8 cellular contexts compared by ENCODE assay signal in genomic region chr14:21978184-21978998, GRCh38.
A peak's percentile ranks its signal among the peaks of the same experiment; 100 is the strongest.
DNase-seq lines count a peak whose midpoint lies in the region; ATAC-seq lines count a peak whose summit lies in the region.

No MANE protein-coding gene starts in this region.

- H3K4me1 ChIP-seq in BLaER1 = peaks cover 14% of the 10 kb centered on the region

- H4K20me1 ChIP-seq in BLaER1 = no peaks in the 10 kb centered on the region

- no peak overlapping the region for H3K27ac ChIP-seq in BLaER1

- no peak overlapping the region for H3K9ac ChIP-seq in BLaER1

- ATAC-seq in GM18868 (IDR thresholded peaks at IDR 0.05; ENCODE audit: unreplicated experiment) (peak; percentile 74), HG03045 (IDR thresholded peaks at IDR 0.05; ENCODE audit: unreplicated experiment) (no peak)

- no peak overlapping the region for H3K4me3 ChIP-seq in BLaER1

- DNase-seq in NCI-H460 (ENCODE audit: extremely low read depth, low read depth) = peak; percentile 49
- DNase-seq in activated T-cell treated with anti-CD3 and anti-CD28 coated beads for 4 hours = peak; percentile 30
- peak; percentile 0 for DNase-seq in fibroblast of the conjunctiva (ENCODE audit: low read depth)
- peak; percentile 31 for DNase-seq in pons (ENCODE audit: low spot score)
- no peak for DNase-seq in NCI-H187 treated with DMSO at 0.1 percent for 48 hours (lab: John Stamatoyannopoulos, UW)

- peak overlapping the region; percentile 57 for H3K4me2 ChIP-seq in BLaER1

- no peaks in the 10 kb centered on the region for H3K9me3 ChIP-seq in BLaER1

- H3K36me3 ChIP-seq in BLaER1 = no peaks in the 10 kb centered on the region

- no peaks in the 10 kb centered on the region for H3K27me3 ChIP-seq in BLaER1
